Comparison of ENCODE assay signal across 9 cellular contexts in the genomic region with DNA sequence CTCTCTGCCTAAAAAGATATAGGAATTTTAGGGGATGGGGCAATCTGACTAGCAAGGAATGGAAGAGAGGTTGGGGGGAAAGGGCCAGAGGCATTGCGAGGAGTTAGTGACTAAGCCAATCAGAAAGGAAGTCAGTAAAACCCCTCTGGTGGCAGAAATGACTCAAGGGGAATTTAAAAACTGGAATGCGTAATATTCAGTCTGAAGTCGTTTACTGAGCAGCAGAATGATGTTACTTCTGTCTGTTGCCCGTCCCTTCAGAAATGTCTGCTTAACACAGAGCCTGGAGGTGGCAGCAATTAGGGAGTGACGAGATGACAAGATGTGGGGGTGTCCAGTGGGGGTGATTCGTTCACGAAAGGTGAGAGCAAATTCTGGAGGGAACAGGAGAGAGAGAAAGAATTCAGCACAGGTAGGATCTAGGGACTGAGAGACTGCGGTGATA.
DNase-seq lines count a peak whose midpoint lies in the region; ATAC-seq, FAIRE-seq and TF ChIP-seq lines count a peak whose summit lies in the region.
"Had no signal": no experiment of that assay in that cellular context is flagged by ENCODE, and none has a peak within 500 bp of the region (broad histone marks: within the 10 kb centered on the region; RNA-seq: fewer than 3 reads in every experiment).

No MANE protein-coding gene starts in this region.

- H3K4me3 ChIP-seq in NB4 (ENCODE audit: low read depth, low read length) (no peak overlapping the region), small intestine (ENCODE audit: low read depth in 1 of 2, low read length in 2 of 2) (no peak overlapping the region)

- peak; percentile 78 for ATAC-seq in stimulated activated naive CD8-positive, alpha-beta T cell treated with anti-CD3 and anti-CD28 coated beads, Interleukin-15, amount 100 ng/mL, for 72 hours
- no peak for ATAC-seq in esophagus mucosa

- WGBS in small intestine, 3 donors, result 60 to 79% (median 63%) methylated on average over 8 of the region's 8 CpGs

- H3K9me3 ChIP-seq in small intestine (ENCODE audit: control insufficient read depth, low read depth), result no peaks in the 10 kb centered on the region

- no peaks in the 10 kb centered on the region for H3K4me1 ChIP-seq in small intestine (ENCODE audit: control insufficient read depth in 2 of 2, insufficient read depth in 1 of 2, low read depth in 1 of 2, low read length in 1 of 2)

- no peak for FAIRE-seq in small intestine (lab: Jason Lieb, UNC)

- peaks cover 43% of the 10 kb centered on the region for H3K4me1 Mint-ChIP-seq in stimulated activated naive CD8-positive, alpha-beta T cell treated with anti-CD3 and anti-CD28 coated beads, Interleukin-15, amount 100 ng/mL, for 72 hours

- no peak for TF ChIP-seq POLR2A in NB4 (IDR thresholded peaks at IDR 0.05; ENCODE audit: extremely low read depth, insufficient read length)

- peak; percentile 46 for DNase-seq in AG08396 (ENCODE audit: low spot score)
- peak; percentile 35 for DNase-seq in GM19238 (ENCODE audit: insufficient read length, low spot score)
- DNase-seq in NB4 (ENCODE audit: low read depth), result peak; percentile 46
- peak; percentile 45 for DNase-seq in dedifferentiated amniotic fluid mesenchymal stem cell (ENCODE audit: extremely low spot score)
- DNase-seq in stimulated activated naive CD8-positive, alpha-beta T cell treated with anti-CD3 and anti-CD28 coated beads, Interleukin-15, amount 100 ng/mL, for 72 hours, result peak; percentile 49 to 56
- no peak for DNase-seq in small intestine
- no peak for DNase-seq in cerebellar cortex (ENCODE audit: low spot score)

- H3K4me3 Mint-ChIP-seq in stimulated activated naive CD8-positive, alpha-beta T cell treated with anti-CD3 and anti-CD28 coated beads, Interleukin-15, amount 100 ng/mL, for 72 hours, result peak overlapping the region; percentile 78 to 83

- peak overlapping the region in 1 of 2 donors; percentile 11 for H3K27ac Mint-ChIP-seq in stimulated activated naive CD8-positive, alpha-beta T cell treated with anti-CD3 and anti-CD28 coated beads, Interleukin-15, amount 100 ng/mL, for 72 hours

- peaks cover 0 to 1% of the 10 kb centered on the region in 2 donors for H3K27me3 ChIP-seq in small intestine (ENCODE audit: control insufficient read depth in 2 of 2, insufficient read depth in 2 of 2, low read length in 2 of 2)

- TF ChIP-seq CTCF in NB4 (IDR thresholded peaks at IDR 0.05; ENCODE audit: low read depth, low read length), result no peak

- no peaks in the 10 kb centered on the region for H3K36me3 ChIP-seq in small intestine (ENCODE audit: control insufficient read depth in 2 of 2, insufficient read depth in 2 of 2, low read length in 2 of 2)
- H3K36me3 ChIP-seq: cardiac muscle cell had no signal

- H3K27ac ChIP-seq in small intestine (ENCODE audit: low read depth in 1 of 2, low read length in 1 of 2), result no peak overlapping the region

- peaks cover 33% of the 10 kb centered on the region for H3K27me3 Mint-ChIP-seq in stimulated activated naive CD8-positive, alpha-beta T cell treated with anti-CD3 and anti-CD28 coated beads, Interleukin-15, amount 100 ng/mL, for 72 hours

- H3K9me3 Mint-ChIP-seq in stimulated activated naive CD8-positive, alpha-beta T cell treated with anti-CD3 and anti-CD28 coated beads, Interleukin-15, amount 100 ng/mL, for 72 hours, result no peaks in the 10 kb centered on the region

Comparison
In these comparisons a context has a peak if more than half of its experiments do, and no peak if none do; other contexts are left out.
1. DNase-seq: peak in AG08396 (single experiment), GM19238 (single experiment), NB4 (single experiment), dedifferentiated amniotic fluid mesenchymal stem cell (single experiment) and stimulated activated naive CD8-positive, alpha-beta T cell treated with anti-CD3 and anti-CD28 coated beads, Interleukin-15, amount 100 ng/mL, for 72 hours (2 of 2); none in small intestine (single experiment) and cerebellar cortex (single experiment).